In the genomic region with DNA sequence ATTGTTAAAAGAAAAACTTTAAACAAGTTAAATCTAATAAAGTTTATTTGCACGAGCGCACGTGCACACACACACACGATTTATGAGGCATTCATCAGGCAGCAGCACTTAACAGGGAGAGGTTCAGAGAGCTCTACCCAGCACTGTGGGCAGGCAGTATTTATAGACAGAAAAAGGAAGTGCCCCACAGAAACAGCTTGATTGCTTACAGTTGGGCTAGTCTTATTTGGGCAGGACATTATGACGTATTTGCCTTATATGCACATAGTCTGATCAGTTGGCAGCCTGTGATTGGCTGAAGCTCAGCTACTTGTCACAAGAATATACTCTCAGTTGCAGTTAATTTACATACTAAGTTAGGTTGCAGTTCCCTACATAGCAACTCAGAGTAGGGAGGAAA, we compare ENCODE assay signal across 10 cellular contexts. TPM values are rescaled to one million over a fixed set of nuclear protein-coding genes. Genes with fewer than 3 reads are reported as not detected.
DNase-seq lines count a peak whose midpoint lies in the region; ATAC-seq, FAIRE-seq and TF ChIP-seq lines count a peak whose summit lies in the region.
"Had no signal": no experiment of that assay in that cellular context is flagged by ENCODE, and none has a peak within 500 bp of the region (broad histone marks: within the 10 kb centered on the region; RNA-seq: fewer than 3 reads in every experiment).

No MANE protein-coding gene starts in this region.

- no CpG with 5 or more reads among the region's 5 CpGs for WGBS in neuronal stem cell (ENCODE audit: extremely low coverage in 2 of 2, insufficient read length in 2 of 2, insufficient replicate concordance in 1 of 2), 2 donors

- H2BK5ac ChIP-seq in neuronal stem cell (ENCODE audit: low read length), result no peak overlapping the region

- no peaks in the 10 kb centered on the region for H3K9me3 ChIP-seq in neuronal stem cell (replicated peaks in 1 of 2; ENCODE audit: control insufficient read depth in 2 of 2, insufficient read depth in 1 of 2, low read depth in 1 of 2, low read length in 2 of 2)

- peaks cover 7% of the 10 kb centered on the region for H3K36me3 Mint-ChIP-seq in activated T-helper 17 cell treated with anti-CD3 and anti-CD28 coated beads, Interleukin-2, amount 50 U/mL, for 72 hours (ENCODE audit: low read depth)

- no peak overlapping the region for H3K18ac ChIP-seq in neuronal stem cell (ENCODE audit: low read length)

- no peaks in the 10 kb centered on the region for H4K20me1 ChIP-seq in KMS-11 (ENCODE audit: insufficient read depth)

- no peak overlapping the region for H3K14ac ChIP-seq in neuronal stem cell (ENCODE audit: low read length)

- H3K27ac ChIP-seq in KMS-11, result no peak overlapping the region
- H3K27ac ChIP-seq in neuronal stem cell (replicated peaks; ENCODE audit: low read length), result no peak overlapping the region

- no peak overlapping the region for H3K4ac ChIP-seq in neuronal stem cell (ENCODE audit: low read length)

- no peak for ATAC-seq in activated T-helper 17 cell treated with anti-CD3 and anti-CD28 coated beads, Interleukin-2, amount 50 U/mL, for 72 hours (replicated peaks)
- ATAC-seq in HG02884 (IDR thresholded peaks at IDR 0.05; ENCODE audit: unreplicated experiment), result no peak
- ATAC-seq in HG02678 (IDR thresholded peaks at IDR 0.05; ENCODE audit: unreplicated experiment), result no peak

- H4K91ac ChIP-seq in neuronal stem cell (ENCODE audit: low read depth, low read length, poor library complexity), result no peak overlapping the region

- H4K8ac ChIP-seq in neuronal stem cell (ENCODE audit: low read depth, low read length), result no peak overlapping the region

- H3K4me1 ChIP-seq in KMS-11 (ENCODE audit: low read depth, poor library complexity, severe bottlenecking), result peaks cover 20% of the 10 kb centered on the region
- H3K4me1 ChIP-seq in neuronal stem cell (ENCODE audit: control insufficient read depth in 2 of 2, insufficient read depth in 1 of 2, low read depth in 1 of 2, low read length in 2 of 2), result peaks cover 3 to 7% of the 10 kb centered on the region in 2 donors

- DNase-seq in GM12891 (ENCODE audit: insufficient read length, low spot score), result no peak
- DNase-seq in neuronal stem cell (ENCODE audit: low spot score), result no peak
- no peak for DNase-seq in NCI-H748 treated with DMSO at 0.1 percent for 48 hours (lab: John Stamatoyannopoulos, UW)
- DNase-seq: cerebellar nuclear complex, SHP77 treated with DMSO at 0.1 percent for 48 hours had no signal

- no peak overlapping the region for H3K23ac ChIP-seq in neuronal stem cell (ENCODE audit: low read depth, low read length, poor library complexity)

- H2AFZ ChIP-seq in KMS-11 (ENCODE audit: low read depth) (peak overlapping the region; percentile 98), neuronal stem cell (ENCODE audit: low read length) (peak overlapping the region; percentile 86)

- H3K4me3 ChIP-seq in KMS-11 (IDR thresholded peaks at IDR 0.05; ENCODE audit: insufficient read depth, low read depth, low read length), result no peak overlapping the region
- no peak overlapping the region for H3K4me3 ChIP-seq in neuronal stem cell (ENCODE audit: low read length in 2 of 2)

- no peaks in the 10 kb centered on the region for H3K36me3 ChIP-seq in KMS-11 (ENCODE audit: insufficient read depth)
- no peaks in the 10 kb centered on the region for H3K36me3 ChIP-seq in neuronal stem cell (replicated peaks in 1 of 2; ENCODE audit: control insufficient read depth in 2 of 2, insufficient read depth in 2 of 2, low read length in 2 of 2)

- H3K27me3 ChIP-seq in KMS-11 (ENCODE audit: insufficient read depth, low read depth), result no peaks in the 10 kb centered on the region
- no peaks in the 10 kb centered on the region for H3K27me3 ChIP-seq in neuronal stem cell (ENCODE audit: control insufficient read depth in 3 of 3, insufficient read depth in 3 of 3, low read depth in 1 of 3, low read length in 3 of 3)

- H3K9ac ChIP-seq in KMS-11 (no peak overlapping the region), neuronal stem cell (ENCODE audit: low read depth, low read length, poor library complexity) (no peak overlapping the region)

- H3K4me3 Mint-ChIP-seq in activated T-helper 17 cell treated with anti-CD3 and anti-CD28 coated beads, Interleukin-2, amount 50 U/mL, for 72 hours, result peak overlapping the region; percentile 89

- peaks cover 34% of the 10 kb centered on the region for H3K79me2 ChIP-seq in KMS-11 (ENCODE audit: insufficient read depth, low read depth)

- H3K27ac Mint-ChIP-seq in activated T-helper 17 cell treated with anti-CD3 and anti-CD28 coated beads, Interleukin-2, amount 50 U/mL, for 72 hours, result peak overlapping the region; percentile 85

- H3K79me1 ChIP-seq in neuronal stem cell (ENCODE audit: low read depth, low read length), result no peaks in the 10 kb centered on the region

- TF ChIP-seq CTCF in KMS-11 (conservative IDR thresholded peaks at IDR 0.05; ENCODE audit: low read depth, low read length), result no peak

- peaks cover 12% of the 10 kb centered on the region for H3K4me1 Mint-ChIP-seq in activated T-helper 17 cell treated with anti-CD3 and anti-CD28 coated beads, Interleukin-2, amount 50 U/mL, for 72 hours

- no peak overlapping the region for H2AK5ac ChIP-seq in neuronal stem cell (ENCODE audit: low read depth, low read length)

- no peak overlapping the region for H2BK120ac ChIP-seq in neuronal stem cell (ENCODE audit: low read depth, low read length)

- no peak overlapping the region for H2BK15ac ChIP-seq in neuronal stem cell (ENCODE audit: low read length)

- H3K4me2 ChIP-seq in KMS-11 (no peak overlapping the region), neuronal stem cell (ENCODE audit: insufficient read depth, low read length, poor library complexity, severe bottlenecking) (no peak overlapping the region)

- H3K9me3 Mint-ChIP-seq in activated T-helper 17 cell treated with anti-CD3 and anti-CD28 coated beads, Interleukin-2, amount 50 U/mL, for 72 hours, result no peaks in the 10 kb centered on the region

- H3K27me3 Mint-ChIP-seq in activated T-helper 17 cell treated with anti-CD3 and anti-CD28 coated beads, Interleukin-2, amount 50 U/mL, for 72 hours, result no peaks in the 10 kb centered on the region

- no peak for TF ChIP-seq POLR2A in GM12891 (IDR thresholded peaks at IDR 0.05; ENCODE audit: low read depth, low read length)

- peak; percentile 90 for FAIRE-seq in GM12891 (lab: Jason Lieb, UNC)
- FAIRE-seq: keratinocyte had no signal

- H2BK12ac ChIP-seq in neuronal stem cell (ENCODE audit: low read length), result no peak overlapping the region

TF ChIP-seq in GM12891, 5 proteins besides CTCF, POLR2A, EP300 and RAD21:
- no peak for TF ChIP-seq POLR2AphosphoS5 (IDR thresholded peaks at IDR 0.05; ENCODE audit: low read depth, low read length)
- peak; percentile 89 for TF ChIP-seq SPI1 (IDR thresholded peaks at IDR 0.05; ENCODE audit: low read depth, low read length)

RNA-seq across cellular contexts. Expression of a gene that starts 1.2 kb away (rescaled TPM):
- polyA plus RNA-seq in GM12891 (2012; ENCODE audit: low read depth, missing spikeins), result 18.7 TPM
- 10 to 100 TPM; 17.8 to 23.5 TPM for total RNA-seq in activated T-helper 17 cell treated with anti-CD3 and anti-CD28 coated beads, Interleukin-2, amount 50 U/mL, for 72 hours
- 27.9 TPM for polyA plus RNA-seq in neuronal stem cell (2013, experiment 1 of 2)
- polyA plus RNA-seq in neuronal stem cell (2013, experiment 2 of 2), result 29.3 TPM
